1 cellular context compared by ENCODE assay signal in the genomic region with DNA sequence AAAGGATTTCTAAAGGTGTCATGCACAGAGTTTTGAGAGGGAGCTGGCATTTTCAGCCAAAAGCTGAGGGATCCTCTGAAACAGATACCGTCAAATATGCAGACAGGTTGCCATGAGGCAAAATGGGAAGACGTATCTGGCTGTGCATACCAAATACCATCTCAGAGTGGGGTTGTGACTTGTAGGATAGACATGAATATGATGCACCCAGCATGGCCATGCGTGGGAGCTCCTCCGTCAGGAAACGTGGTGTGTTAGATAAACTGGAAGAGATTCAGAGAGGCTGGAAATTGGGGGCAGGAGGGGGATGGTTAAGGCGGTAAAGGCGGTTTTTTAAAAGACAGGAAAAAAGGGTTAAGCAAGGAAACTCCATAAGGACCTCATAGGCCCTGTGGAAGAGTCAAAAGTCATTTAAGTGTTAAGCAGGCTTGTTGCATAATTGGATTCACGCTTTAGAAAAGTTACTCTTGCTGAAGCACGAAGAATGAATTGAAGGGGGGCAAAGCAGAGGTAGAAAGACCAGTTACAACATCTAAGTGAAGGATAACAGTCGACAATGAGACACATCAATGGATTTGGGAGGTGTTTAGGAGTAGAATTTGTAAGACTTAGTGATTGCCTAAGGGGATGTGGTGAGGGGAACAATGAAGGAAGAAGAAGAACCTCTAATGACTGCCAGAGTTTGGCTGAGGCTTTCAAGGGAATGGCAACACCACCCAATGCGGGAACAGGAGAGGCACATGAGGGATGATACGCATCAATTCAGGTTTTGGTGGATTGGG.
TF ChIP-seq lines count a peak whose summit lies in the region.

No MANE protein-coding gene starts in this region.

TF ChIP-seq in K562, 482 proteins besides CTCF, POLR2A, EP300 and RAD21 (continued from another document and continues in another):
- TF ChIP-seq CREB1 (IDR thresholded peaks at IDR 0.05) (peak; percentile 63; the same call in 1 of the 2 replicates), CREB1 (CRISPR knock-in tag; IDR thresholded peaks at IDR 0.05) (no peak), RB1 (IDR thresholded peaks at IDR 0.05; ENCODE audit: low read depth) (no peak), MTA2 (IDR thresholded peaks at IDR 0.05; ENCODE audit: low read depth) (peak; percentile 80), GTF2F1 (IDR thresholded peaks at IDR 0.05; ENCODE audit: low read depth, low read length) (no peak), BHLHE40 (IDR thresholded peaks at IDR 0.05; ENCODE audit: low read length) (peak; percentile 48; the same call in 1 of the 2 replicates), JUND (IDR thresholded peaks at IDR 0.05; ENCODE audit: borderline replicate concordance, low read depth, low read length) (peak; percentile 72; the same call in 1 of the 2 replicates), JUND (tag; IDR thresholded peaks at IDR 0.05; ENCODE audit: borderline replicate concordance, low read depth, low read length) (0 out of 3 replicates have a peak, but pooled peaks have one; percentile 11), CREBBP (IDR thresholded peaks at IDR 0.05; ENCODE audit: low read depth, low read length) (no peak), RCOR1 (IDR thresholded peaks at IDR 0.05; ENCODE audit: borderline replicate concordance in 1 of 2, low read depth in 2 of 2, low read length in 2 of 2) (peak; percentile 67 to 87; a peak in 3 of 4 replicates), CEBPG (CRISPR knock-in tag; IDR thresholded peaks at IDR 0.05) (0 out of 2 replicates have a peak, but pooled peaks have one; percentile 24), CEBPG (tag; conservative IDR thresholded peaks at IDR 0.05 in 1 of 2, IDR thresholded peaks at IDR 0.05 in 1 of 2) (peak; percentile 16 to 47; a peak in 1 of 4 replicates), DPF2 (IDR thresholded peaks at IDR 0.05) (peak; percentile 87), TEAD4 (IDR thresholded peaks at IDR 0.05; ENCODE audit: low read length) (peak; percentile 85), TEAD4 (CRISPR knock-in tag; IDR thresholded peaks at IDR 0.05; ENCODE audit: borderline replicate concordance) (no peak), NUFIP1 (IDR thresholded peaks at IDR 0.05; ENCODE audit: partially characterized antibody) (peak; percentile 52), SMARCC2 (IDR thresholded peaks at IDR 0.05; ENCODE audit: low read depth) (peak; percentile 51; the same call in 1 of the 2 replicates), ZNF263 (CRISPR knock-in tag; IDR thresholded peaks at IDR 0.05; ENCODE audit: borderline replicate concordance) (0 out of 2 replicates have a peak, but pooled peaks have one; percentile 31), TCF3 (CRISPR knock-in tag; IDR thresholded peaks at IDR 0.05) (peak; percentile 90), SMARCA4 (IDR thresholded peaks at IDR 0.05) (peak; percentile 88), STAT5A (IDR thresholded peaks at IDR 0.05; ENCODE audit: borderline replicate concordance, low read length) (peak; percentile 70; the same call in 1 of the 2 replicates), EGR1 (conservative IDR thresholded peaks at IDR 0.05) (peak; percentile 92), NRF1 (conservative IDR thresholded peaks at IDR 0.05 in 1 of 2, IDR thresholded peaks at IDR 0.05 in 1 of 2) (peak; percentile 61 to 73), ARID2 (IDR thresholded peaks at IDR 0.05) (0 out of 2 replicates have a peak, but pooled peaks have one; percentile 9), ZEB2 (IDR thresholded peaks at IDR 0.05) (0 out of 2 replicates have a peak, but pooled peaks have one; percentile 52), NCOA2 (IDR thresholded peaks at IDR 0.05; ENCODE audit: partially characterized antibody in 2 of 2) (peak in 1 of 2 experiments; percentile 41), CREM (IDR thresholded peaks at IDR 0.05; ENCODE audit: low read depth) (peak; percentile 77), DACH1 (IDR thresholded peaks at IDR 0.05; ENCODE audit: partially characterized antibody) (peak; percentile 8), SP1 (CRISPR knock-in tag; IDR thresholded peaks at IDR 0.05) (no peak), HDAC2 (IDR thresholded peaks at IDR 0.05) (peak; percentile 58; the same call in 1 of the 2 replicates), NCOR1 (IDR thresholded peaks at IDR 0.05) (peak; percentile 86), SOX6 (IDR thresholded peaks at IDR 0.05) (peak; percentile 48; the same call in 1 of the 2 replicates), RNF2 (IDR thresholded peaks at IDR 0.05) (peak; percentile 77; the same call in 1 of the 2 replicates), RFX5 (IDR thresholded peaks at IDR 0.05; ENCODE audit: low read depth, low read length) (no peak), FOXM1 (IDR thresholded peaks at IDR 0.05; ENCODE audit: low read depth) (peak; percentile 25; the same call in 1 of the 2 replicates), FOXM1 (CRISPR knock-in tag; IDR thresholded peaks at IDR 0.05; ENCODE audit: low read depth) (no peak), LEF1 (IDR thresholded peaks at IDR 0.05) (peak; percentile 75), BRD9 (IDR thresholded peaks at IDR 0.05; ENCODE audit: low read depth, partially characterized antibody) (peak; percentile 38), KLF16 (IDR thresholded peaks at IDR 0.05) (peak; percentile 79), HNRNPUL1 (IDR thresholded peaks at IDR 0.05; ENCODE audit: low read length) (no peak)
- TF ChIP-seq, protein P1, sequence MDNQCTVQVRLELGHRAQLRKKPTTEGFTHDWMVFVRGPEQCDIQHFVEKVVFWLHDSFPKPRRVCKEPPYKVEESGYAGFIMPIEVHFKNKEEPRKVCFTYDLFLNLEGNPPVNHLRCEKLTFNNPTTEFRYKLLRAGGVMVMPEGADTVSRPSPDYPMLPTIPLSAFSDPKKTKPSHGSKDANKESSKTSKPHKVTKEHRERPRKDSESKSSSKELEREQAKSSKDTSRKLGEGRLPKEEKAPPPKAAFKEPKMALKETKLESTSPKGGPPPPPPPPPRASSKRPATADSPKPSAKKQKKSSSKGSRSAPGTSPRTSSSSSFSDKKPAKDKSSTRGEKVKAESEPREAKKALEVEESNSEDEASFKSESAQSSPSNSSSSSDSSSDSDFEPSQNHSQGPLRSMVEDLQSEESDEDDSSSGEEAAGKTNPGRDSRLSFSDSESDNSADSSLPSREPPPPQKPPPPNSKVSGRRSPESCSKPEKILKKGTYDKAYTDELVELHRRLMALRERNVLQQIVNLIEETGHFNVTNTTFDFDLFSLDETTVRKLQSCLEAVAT (IDR thresholded peaks at IDR 0.05), result 0 out of 4 replicates have a peak, but pooled peaks of 1 of the 2 experiments have one; percentile 28
- TF ChIP-seq, protein P2, sequence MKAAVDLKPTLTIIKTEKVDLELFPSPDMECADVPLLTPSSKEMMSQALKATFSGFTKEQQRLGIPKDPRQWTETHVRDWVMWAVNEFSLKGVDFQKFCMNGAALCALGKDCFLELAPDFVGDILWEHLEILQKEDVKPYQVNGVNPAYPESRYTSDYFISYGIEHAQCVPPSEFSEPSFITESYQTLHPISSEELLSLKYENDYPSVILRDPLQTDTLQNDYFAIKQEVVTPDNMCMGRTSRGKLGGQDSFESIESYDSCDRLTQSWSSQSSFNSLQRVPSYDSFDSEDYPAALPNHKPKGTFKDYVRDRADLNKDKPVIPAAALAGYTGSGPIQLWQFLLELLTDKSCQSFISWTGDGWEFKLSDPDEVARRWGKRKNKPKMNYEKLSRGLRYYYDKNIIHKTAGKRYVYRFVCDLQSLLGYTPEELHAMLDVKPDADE (conservative IDR thresholded peaks at IDR 0.05; ENCODE audit: control insufficient read depth, low read depth, low read length), result no peak
- TF ChIP-seq, protein P3, sequence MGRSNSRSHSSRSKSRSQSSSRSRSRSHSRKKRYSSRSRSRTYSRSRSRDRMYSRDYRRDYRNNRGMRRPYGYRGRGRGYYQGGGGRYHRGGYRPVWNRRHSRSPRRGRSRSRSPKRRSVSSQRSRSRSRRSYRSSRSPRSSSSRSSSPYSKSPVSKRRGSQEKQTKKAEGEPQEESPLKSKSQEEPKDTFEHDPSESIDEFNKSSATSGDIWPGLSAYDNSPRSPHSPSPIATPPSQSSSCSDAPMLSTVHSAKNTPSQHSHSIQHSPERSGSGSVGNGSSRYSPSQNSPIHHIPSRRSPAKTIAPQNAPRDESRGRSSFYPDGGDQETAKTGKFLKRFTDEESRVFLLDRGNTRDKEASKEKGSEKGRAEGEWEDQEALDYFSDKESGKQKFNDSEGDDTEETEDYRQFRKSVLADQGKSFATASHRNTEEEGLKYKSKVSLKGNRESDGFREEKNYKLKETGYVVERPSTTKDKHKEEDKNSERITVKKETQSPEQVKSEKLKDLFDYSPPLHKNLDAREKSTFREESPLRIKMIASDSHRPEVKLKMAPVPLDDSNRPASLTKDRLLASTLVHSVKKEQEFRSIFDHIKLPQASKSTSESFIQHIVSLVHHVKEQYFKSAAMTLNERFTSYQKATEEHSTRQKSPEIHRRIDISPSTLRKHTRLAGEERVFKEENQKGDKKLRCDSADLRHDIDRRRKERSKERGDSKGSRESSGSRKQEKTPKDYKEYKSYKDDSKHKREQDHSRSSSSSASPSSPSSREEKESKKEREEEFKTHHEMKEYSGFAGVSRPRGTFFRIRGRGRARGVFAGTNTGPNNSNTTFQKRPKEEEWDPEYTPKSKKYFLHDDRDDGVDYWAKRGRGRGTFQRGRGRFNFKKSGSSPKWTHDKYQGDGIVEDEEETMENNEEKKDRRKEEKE (IDR thresholded peaks at IDR 0.05; ENCODE audit: borderline replicate concordance in 1 of 2, control insufficient read depth in 1 of 2, low read depth in 2 of 2, low read length in 1 of 2), result no peak
- TF ChIP-seq, protein P4, sequence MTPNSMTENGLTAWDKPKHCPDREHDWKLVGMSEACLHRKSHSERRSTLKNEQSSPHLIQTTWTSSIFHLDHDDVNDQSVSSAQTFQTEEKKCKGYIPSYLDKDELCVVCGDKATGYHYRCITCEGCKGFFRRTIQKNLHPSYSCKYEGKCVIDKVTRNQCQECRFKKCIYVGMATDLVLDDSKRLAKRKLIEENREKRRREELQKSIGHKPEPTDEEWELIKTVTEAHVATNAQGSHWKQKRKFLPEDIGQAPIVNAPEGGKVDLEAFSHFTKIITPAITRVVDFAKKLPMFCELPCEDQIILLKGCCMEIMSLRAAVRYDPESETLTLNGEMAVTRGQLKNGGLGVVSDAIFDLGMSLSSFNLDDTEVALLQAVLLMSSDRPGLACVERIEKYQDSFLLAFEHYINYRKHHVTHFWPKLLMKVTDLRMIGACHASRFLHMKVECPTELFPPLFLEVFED (CRISPR knock-in tag; conservative IDR thresholded peaks at IDR 0.05), result peak; percentile 74; the same call in 1 of the 2 replicates
- TF ChIP-seq, protein P5, sequence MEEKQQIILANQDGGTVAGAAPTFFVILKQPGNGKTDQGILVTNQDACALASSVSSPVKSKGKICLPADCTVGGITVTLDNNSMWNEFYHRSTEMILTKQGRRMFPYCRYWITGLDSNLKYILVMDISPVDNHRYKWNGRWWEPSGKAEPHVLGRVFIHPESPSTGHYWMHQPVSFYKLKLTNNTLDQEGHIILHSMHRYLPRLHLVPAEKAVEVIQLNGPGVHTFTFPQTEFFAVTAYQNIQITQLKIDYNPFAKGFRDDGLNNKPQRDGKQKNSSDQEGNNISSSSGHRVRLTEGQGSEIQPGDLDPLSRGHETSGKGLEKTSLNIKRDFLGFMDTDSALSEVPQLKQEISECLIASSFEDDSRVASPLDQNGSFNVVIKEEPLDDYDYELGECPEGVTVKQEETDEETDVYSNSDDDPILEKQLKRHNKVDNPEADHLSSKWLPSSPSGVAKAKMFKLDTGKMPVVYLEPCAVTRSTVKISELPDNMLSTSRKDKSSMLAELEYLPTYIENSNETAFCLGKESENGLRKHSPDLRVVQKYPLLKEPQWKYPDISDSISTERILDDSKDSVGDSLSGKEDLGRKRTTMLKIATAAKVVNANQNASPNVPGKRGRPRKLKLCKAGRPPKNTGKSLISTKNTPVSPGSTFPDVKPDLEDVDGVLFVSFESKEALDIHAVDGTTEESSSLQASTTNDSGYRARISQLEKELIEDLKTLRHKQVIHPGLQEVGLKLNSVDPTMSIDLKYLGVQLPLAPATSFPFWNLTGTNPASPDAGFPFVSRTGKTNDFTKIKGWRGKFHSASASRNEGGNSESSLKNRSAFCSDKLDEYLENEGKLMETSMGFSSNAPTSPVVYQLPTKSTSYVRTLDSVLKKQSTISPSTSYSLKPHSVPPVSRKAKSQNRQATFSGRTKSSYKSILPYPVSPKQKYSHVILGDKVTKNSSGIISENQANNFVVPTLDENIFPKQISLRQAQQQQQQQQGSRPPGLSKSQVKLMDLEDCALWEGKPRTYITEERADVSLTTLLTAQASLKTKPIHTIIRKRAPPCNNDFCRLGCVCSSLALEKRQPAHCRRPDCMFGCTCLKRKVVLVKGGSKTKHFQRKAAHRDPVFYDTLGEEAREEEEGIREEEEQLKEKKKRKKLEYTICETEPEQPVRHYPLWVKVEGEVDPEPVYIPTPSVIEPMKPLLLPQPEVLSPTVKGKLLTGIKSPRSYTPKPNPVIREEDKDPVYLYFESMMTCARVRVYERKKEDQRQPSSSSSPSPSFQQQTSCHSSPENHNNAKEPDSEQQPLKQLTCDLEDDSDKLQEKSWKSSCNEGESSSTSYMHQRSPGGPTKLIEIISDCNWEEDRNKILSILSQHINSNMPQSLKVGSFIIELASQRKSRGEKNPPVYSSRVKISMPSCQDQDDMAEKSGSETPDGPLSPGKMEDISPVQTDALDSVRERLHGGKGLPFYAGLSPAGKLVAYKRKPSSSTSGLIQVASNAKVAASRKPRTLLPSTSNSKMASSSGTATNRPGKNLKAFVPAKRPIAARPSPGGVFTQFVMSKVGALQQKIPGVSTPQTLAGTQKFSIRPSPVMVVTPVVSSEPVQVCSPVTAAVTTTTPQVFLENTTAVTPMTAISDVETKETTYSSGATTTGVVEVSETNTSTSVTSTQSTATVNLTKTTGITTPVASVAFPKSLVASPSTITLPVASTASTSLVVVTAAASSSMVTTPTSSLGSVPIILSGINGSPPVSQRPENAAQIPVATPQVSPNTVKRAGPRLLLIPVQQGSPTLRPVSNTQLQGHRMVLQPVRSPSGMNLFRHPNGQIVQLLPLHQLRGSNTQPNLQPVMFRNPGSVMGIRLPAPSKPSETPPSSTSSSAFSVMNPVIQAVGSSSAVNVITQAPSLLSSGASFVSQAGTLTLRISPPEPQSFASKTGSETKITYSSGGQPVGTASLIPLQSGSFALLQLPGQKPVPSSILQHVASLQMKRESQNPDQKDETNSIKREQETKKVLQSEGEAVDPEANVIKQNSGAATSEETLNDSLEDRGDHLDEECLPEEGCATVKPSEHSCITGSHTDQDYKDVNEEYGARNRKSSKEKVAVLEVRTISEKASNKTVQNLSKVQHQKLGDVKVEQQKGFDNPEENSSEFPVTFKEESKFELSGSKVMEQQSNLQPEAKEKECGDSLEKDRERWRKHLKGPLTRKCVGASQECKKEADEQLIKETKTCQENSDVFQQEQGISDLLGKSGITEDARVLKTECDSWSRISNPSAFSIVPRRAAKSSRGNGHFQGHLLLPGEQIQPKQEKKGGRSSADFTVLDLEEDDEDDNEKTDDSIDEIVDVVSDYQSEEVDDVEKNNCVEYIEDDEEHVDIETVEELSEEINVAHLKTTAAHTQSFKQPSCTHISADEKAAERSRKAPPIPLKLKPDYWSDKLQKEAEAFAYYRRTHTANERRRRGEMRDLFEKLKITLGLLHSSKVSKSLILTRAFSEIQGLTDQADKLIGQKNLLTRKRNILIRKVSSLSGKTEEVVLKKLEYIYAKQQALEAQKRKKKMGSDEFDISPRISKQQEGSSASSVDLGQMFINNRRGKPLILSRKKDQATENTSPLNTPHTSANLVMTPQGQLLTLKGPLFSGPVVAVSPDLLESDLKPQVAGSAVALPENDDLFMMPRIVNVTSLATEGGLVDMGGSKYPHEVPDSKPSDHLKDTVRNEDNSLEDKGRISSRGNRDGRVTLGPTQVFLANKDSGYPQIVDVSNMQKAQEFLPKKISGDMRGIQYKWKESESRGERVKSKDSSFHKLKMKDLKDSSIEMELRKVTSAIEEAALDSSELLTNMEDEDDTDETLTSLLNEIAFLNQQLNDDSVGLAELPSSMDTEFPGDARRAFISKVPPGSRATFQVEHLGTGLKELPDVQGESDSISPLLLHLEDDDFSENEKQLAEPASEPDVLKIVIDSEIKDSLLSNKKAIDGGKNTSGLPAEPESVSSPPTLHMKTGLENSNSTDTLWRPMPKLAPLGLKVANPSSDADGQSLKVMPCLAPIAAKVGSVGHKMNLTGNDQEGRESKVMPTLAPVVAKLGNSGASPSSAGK (IDR thresholded peaks at IDR 0.05), result peak; percentile 78
